Comparison of ENCODE assay signal across 25 cellular contexts in the genomic region with DNA sequence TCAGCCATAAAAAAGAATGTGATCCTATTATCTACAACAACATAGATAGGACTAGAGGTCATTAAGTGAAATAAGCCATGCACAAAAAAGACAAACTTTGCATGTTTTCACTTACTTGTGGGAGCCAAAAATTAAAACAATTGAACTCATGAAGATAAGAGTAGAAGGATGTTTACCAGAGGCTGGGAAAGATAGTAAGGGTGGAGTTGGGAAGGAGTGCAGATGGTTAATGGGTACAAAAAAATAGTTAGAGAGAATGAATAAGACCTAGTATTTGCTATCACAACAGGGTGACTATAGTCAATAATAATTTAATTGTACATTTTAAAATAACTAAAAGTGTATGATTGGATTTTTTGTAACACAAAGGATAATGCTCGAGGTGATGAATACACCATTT. TPM values are rescaled to one million over a fixed set of nuclear protein-coding genes. Genes with fewer than 3 reads are reported as not detected.
"Had no signal": no experiment of that assay in that cellular context is flagged by ENCODE, and none has a peak within 500 bp of the region (broad histone marks: within the 10 kb centered on the region; RNA-seq: fewer than 3 reads in every experiment).

No MANE protein-coding gene starts in this region.

- H3K36me3 ChIP-seq: neural progenitor cell, sigmoid colon, thyroid gland had no signal

- H3K27ac ChIP-seq: foreskin keratinocyte, neural progenitor cell, SK-N-MC, thyroid gland had no signal

- H3K4me3 ChIP-seq: neural progenitor cell, sigmoid colon, SK-N-MC, smooth muscle cell, thyroid gland had no signal

- ATAC-seq: foreskin keratinocyte, left colon had no signal

- H3K27ac Mint-ChIP-seq: brain, neural progenitor cell had no signal

- H3K4me3 Mint-ChIP-seq: brain, neural progenitor cell had no signal

- H3K27me3 ChIP-seq: neural progenitor cell, sigmoid colon, thyroid gland had no signal

- H3K36me3 Mint-ChIP-seq: brain, neural progenitor cell had no signal

- H2AFZ ChIP-seq: neural progenitor cell had no signal

- DNase-seq: activated B cell treated with CpG ODN at 0.5 μM for 24 hours; activated CD4-positive, alpha-beta T cell treated with anti-CD3 and anti-CD28 coated beads for 48 hours; activated CD8-positive, alpha-beta memory T cell treated with anti-CD3 and anti-CD28 coated beads, Interleukin-2, amount 50 U/mL, for 48 hours; activated gamma-delta T cell; activated naive CD4-positive, alpha-beta T cell treated with anti-CD3 and anti-CD28 coated beads, Interleukin-2, amount 50 U/mL, for 16 hours; activated T-cell treated with anti-CD3 and anti-CD28 coated beads, Interleukin-2, amount 50 U/mL, for 48 hours; aorta; caudate nucleus; dermis blood vessel endothelial cell; effector CD8-positive, alpha-beta T cell; foreskin keratinocyte; left colon; mesenchymal stem cell; sigmoid colon; stimulated activated CD4-positive, alpha-beta T cell treated with anti-CD3 and anti-CD28 coated beads, Interleukin-15, amount 100 ng/mL, for 24 hours; stimulated activated naive CD4-positive, alpha-beta T cell; substantia nigra; T-helper 9 cell; thyroid gland had no signal

- H3K9me3 ChIP-seq: thyroid gland had no signal

- H3K4me1 Mint-ChIP-seq: brain, neural progenitor cell had no signal

- H3K27me3 Mint-ChIP-seq: activated B cell treated with CpG ODN at 0.5 μM for 24 hours had no signal

- H3K4me1 ChIP-seq: foreskin keratinocyte, neural progenitor cell, sigmoid colon, thyroid gland had no signal

- FAIRE-seq: keratinocyte had no signal

- H3K4me2 ChIP-seq: neural progenitor cell, smooth muscle cell had no signal

- H3K9ac ChIP-seq: neural progenitor cell had no signal

RNA-seq across cellular contexts. Expression of gene IL10RA, which starts 27.2 kb away (rescaled TPM):
- total RNA-seq: dermis blood vessel endothelial cell had no signal
- polyA plus RNA-seq: foreskin keratinocyte had no signal

RNA-seq across cellular contexts. Expression of gene TMPRSS13, which starts 29.7 kb away (rescaled TPM):
- total RNA-seq: dermis blood vessel endothelial cell, renal cortical epithelial cell, sigmoid colon had no signal
